In genomic region chr5:159156839-159157238, GRCh38 we compare ENCODE assay signal across 8 cellular contexts. TPM values are rescaled to one million over a fixed set of nuclear protein-coding genes. Genes with fewer than 3 reads are reported as not detected.
A peak's percentile ranks its signal among the peaks of the same experiment; 100 is the strongest.
DNase-seq lines count a peak whose midpoint lies in the region; ATAC-seq and TF ChIP-seq lines count a peak whose summit lies in the region.

No MANE protein-coding gene starts in this region.

- H3K27ac Mint-ChIP-seq in activated naive CD4-positive, alpha-beta T cell treated with anti-CD3 and anti-CD28 coated beads, Interleukin-2, amount 50 U/mL, for 72 hours, result no peak overlapping the region

- H3K27me3 ChIP-seq in BJ (ENCODE audit: control insufficient read depth, insufficient read depth, low read length) (no peaks in the 10 kb centered on the region), cardiac muscle cell (no peaks in the 10 kb centered on the region)

- no peaks in the 10 kb centered on the region for H3K9me3 Mint-ChIP-seq in activated naive CD4-positive, alpha-beta T cell treated with anti-CD3 and anti-CD28 coated beads, Interleukin-2, amount 50 U/mL, for 72 hours

- CTCF ChIA-PET in BJ (lab: Yijun Ruan, JAX), result interaction anchor here (0.6 to 3.6 kb wide), 41 partner anchors 10 to 1049 kb away, joined by 3 to 55 read pairs (median 3); no protein-coding TSS in a partner anchor

- POLR2A ChIA-PET in BJ (lab: Charles Lee), result no interaction called here

- no peaks in the 10 kb centered on the region for H3K4me1 ChIP-seq in cardiac muscle cell (ENCODE audit: low read depth)

- H3K36me3 ChIP-seq in BJ (ENCODE audit: control insufficient read depth, insufficient read depth, low read length) (peaks cover 10% of the 10 kb centered on the region), cardiac muscle cell (peaks cover 34% of the 10 kb centered on the region)

- H3K9me3 ChIP-seq in cardiac muscle cell (ENCODE audit: low read depth), result no peaks in the 10 kb centered on the region

- no peak overlapping the region for H3K27ac ChIP-seq in cardiac muscle cell

- peaks cover 6 to 31% of the 10 kb centered on the region in 2 donors for H3K36me3 Mint-ChIP-seq in activated naive CD4-positive, alpha-beta T cell treated with anti-CD3 and anti-CD28 coated beads, Interleukin-2, amount 50 U/mL, for 72 hours

- peak; percentile 75 for ATAC-seq in HG03095 (IDR thresholded peaks at IDR 0.05; ENCODE audit: unreplicated experiment)
- peak; percentile 67 to 78 for ATAC-seq in activated naive CD4-positive, alpha-beta T cell treated with anti-CD3 and anti-CD28 coated beads, Interleukin-2, amount 50 U/mL, for 72 hours

- no peak for DNase-seq in BJ (ENCODE audit: low read depth)
- DNase-seq in NCI-H345 treated with DMSO at 0.1 percent for 48 hours (lab: John Stamatoyannopoulos, UW; ENCODE audit: unreplicated experiment), result peak; percentile 59
- peak in 1 of 2 donors; percentile 44 for DNase-seq in activated naive CD4-positive, alpha-beta T cell treated with anti-CD3 and anti-CD28 coated beads, Interleukin-2, amount 50 U/mL, for 72 hours (ENCODE audit: low spot score in 2 of 2)
- DNase-seq in cardiac muscle cell (ENCODE audit: low read depth in 1 of 2, low spot score in 1 of 2), result peak; percentile 82 to 83
- peak; percentile 45 for DNase-seq in putamen (ENCODE audit: low spot score)
- no peak for DNase-seq in mesenteric fat pad (ENCODE audit: low spot score)

- peak; percentile 82 for TF ChIP-seq CTCF in BJ (IDR thresholded peaks at IDR 0.05; ENCODE audit: insufficient read depth, low read depth, low read length)
- TF ChIP-seq CTCF in GM12874 (IDR thresholded peaks at IDR 0.05; ENCODE audit: insufficient read depth, low read depth, low read length), result peak; percentile 73
- TF ChIP-seq CTCF in cardiac muscle cell (IDR thresholded peaks at IDR 0.05; ENCODE audit: low read depth, low read length), result peak; percentile 78

- H3K4me3 ChIP-seq in BJ (ENCODE audit: low read depth, low read length) (no peak overlapping the region), cardiac muscle cell (no peak overlapping the region)

RNA-seq across cellular contexts. Expression of gene RNF145, which starts 52.5 kb away (rescaled TPM):
- 27.9 and 34.7 TPM in 2 replicates for polyA plus RNA-seq in BJ (2011; rRNA removed)
- 17.6 and 20.9 TPM in 2 replicates for polyA minus RNA-seq in BJ (2011; rRNA and poly(A)+ RNA removed)
- total RNA-seq in activated naive CD4-positive, alpha-beta T cell treated with anti-CD3 and anti-CD28 coated beads, Interleukin-2, amount 50 U/mL, for 72 hours, result 10 to 100 TPM; 56.2 to 73.0 TPM
- total RNA-seq in cardiac muscle cell, result 38.7 and 46.9 TPM in 2 replicates
- 12.7 and 17.1 TPM in 2 replicates for polyA plus RNA-seq in cardiac muscle cell
- 77.9 TPM for total RNA-seq in mesenteric fat pad

RNA-seq across cellular contexts. Expression of gene EBF1, which starts 57.1 kb away (rescaled TPM):
- polyA plus RNA-seq in BJ (2011; rRNA removed) (1.7 and 2.7 TPM in 2 replicates), cardiac muscle cell (0.46 TPM in 1 of 2 replicates, not detected in the other)
- 4.1 and 5.5 TPM in 2 replicates for polyA minus RNA-seq in BJ (2011; rRNA and poly(A)+ RNA removed)
- total RNA-seq in activated naive CD4-positive, alpha-beta T cell treated with anti-CD3 and anti-CD28 coated beads, Interleukin-2, amount 50 U/mL, for 72 hours, result under 1 TPM; 0.41 to 0.52 TPM
- total RNA-seq in cardiac muscle cell (0.06 and 0.46 TPM in 2 replicates), mesenteric fat pad (83.3 TPM)

Comparison
In these comparisons a context has a peak if more than half of its experiments do, and no peak if none do; other contexts are left out.
1. DNase-seq: peak in NCI-H345 treated with DMSO at 0.1 percent for 48 hours (single experiment), cardiac muscle cell (2 of 2) and putamen (single experiment); none in BJ (single experiment) and mesenteric fat pad (single experiment).
2. RNA of gene EBF1, which starts 57.1 kb away (total RNA-seq): 83.3 TPM in mesenteric fat pad (single experiment); 0.41 to 0.52 TPM in activated naive CD4-positive, alpha-beta T cell treated with anti-CD3 and anti-CD28 coated beads, Interleukin-2, amount 50 U/mL, for 72 hours and 0.06 to 0.46 TPM in cardiac muscle cell; every median in the first group is over 10 times any median in the second.
3. Peak in every context shown above with its lines, with median percentiles within 50 percentile points of each other: CTCF ChIP-seq.